ENCODE assay signal across 1 cellular context in genomic region chr17:56833023-56833811, GRCh38.
TF ChIP-seq lines count a peak whose summit lies in the region.

No MANE protein-coding gene starts in this region.

TF ChIP-seq in GM12878, 131 proteins besides CTCF, POLR2A, EP300 and RAD21 (continued from another document):
- TF ChIP-seq E4F1 (IDR thresholded peaks at IDR 0.05; ENCODE audit: borderline replicate concordance, partially characterized antibody), result no peak
- TF ChIP-seq CBFB (IDR thresholded peaks at IDR 0.05; ENCODE audit: low read depth), result no peak
- peak; percentile 86 for TF ChIP-seq NR2F1 (conservative IDR thresholded peaks at IDR 0.05)
- no peak for TF ChIP-seq PAX8 (IDR thresholded peaks at IDR 0.05)
- peak; percentile 53; the same call in 1 of the 2 replicates for TF ChIP-seq ZSCAN29 (IDR thresholded peaks at IDR 0.05)
- no peak; the same call in 1 of the 2 replicates for TF ChIP-seq SPI1 (IDR thresholded peaks at IDR 0.05; ENCODE audit: borderline replicate concordance, insufficient read depth, low read depth, low read length)
- TF ChIP-seq TAF1 (IDR thresholded peaks at IDR 0.05; ENCODE audit: borderline replicate concordance, low read depth, low read length), result no peak
- TF ChIP-seq MYB (IDR thresholded peaks at IDR 0.05; ENCODE audit: borderline replicate concordance, low read depth, low read length), result no peak
- peak; percentile 41 for TF ChIP-seq DPF2 (IDR thresholded peaks at IDR 0.05)
- TF ChIP-seq ATF2 (IDR thresholded peaks at IDR 0.05; ENCODE audit: low read length), result no peak
- TF ChIP-seq SUZ12 (IDR thresholded peaks at IDR 0.05; ENCODE audit: unreplicated experiment), result no peak
- no peak for TF ChIP-seq RBBP5 (conservative IDR thresholded peaks at IDR 0.05)
- peak; percentile 77 for TF ChIP-seq IKZF1 (conservative IDR thresholded peaks at IDR 0.05)
- TF ChIP-seq GABPA (IDR thresholded peaks at IDR 0.05; ENCODE audit: low read depth), result no peak
